In the genomic region with DNA sequence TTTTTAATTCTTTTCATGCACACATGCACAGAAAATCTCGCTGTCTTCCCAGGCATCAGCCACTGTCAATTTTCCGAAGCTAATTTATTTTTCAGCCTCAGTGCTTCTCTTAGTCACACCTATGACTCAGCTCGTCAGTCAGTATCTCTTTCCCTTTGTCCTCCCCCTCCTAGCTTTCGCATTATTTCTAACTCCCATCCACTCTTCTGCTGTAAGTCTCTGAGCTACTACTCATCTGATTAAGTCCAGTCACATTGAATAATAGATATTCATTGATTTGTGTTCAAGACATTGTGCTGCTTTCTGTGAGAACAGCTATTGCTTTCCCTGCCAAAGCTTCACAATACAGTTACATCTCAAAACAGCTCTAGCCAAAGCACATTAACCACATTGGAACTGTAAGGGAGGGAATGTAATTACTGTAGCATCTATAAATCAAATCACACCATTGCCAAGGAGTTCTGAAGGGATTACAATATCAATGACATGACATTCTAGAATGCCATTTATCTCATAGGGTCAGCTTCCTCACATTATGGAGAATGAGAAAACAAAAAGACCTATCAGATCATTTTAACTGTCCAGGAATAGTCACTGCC, we compare ENCODE assay signal across 11 cellular contexts.
A peak's percentile ranks its signal among the peaks of the same experiment; 100 is the strongest.
DNase-seq lines count a peak whose midpoint lies in the region; TF ChIP-seq lines count a peak whose summit lies in the region.
"Had no signal": no experiment of that assay in that cellular context is flagged by ENCODE, and none has a peak within 500 bp of the region (broad histone marks: within the 10 kb centered on the region; RNA-seq: fewer than 3 reads in every experiment).

No MANE protein-coding gene starts in this region.

- H3K4me3 ChIP-seq in choroid plexus epithelial cell (ENCODE audit: low read depth, low read length): no peak overlapping the region

- DNase-seq in DMS53 (lab: John Stamatoyannopoulos, UW) (peak; percentile 69), NCI-H446 (lab: John Stamatoyannopoulos, UW) (peak; percentile 46 to 61), choroid plexus epithelial cell (ENCODE audit: low read depth) (peak; percentile 60), lung microvascular endothelial cell (ENCODE audit: low read depth in 2 of 2) (peak; percentile 1 to 2), germinal center (ENCODE audit: low spot score) (no peak), cerebellar cortex (ENCODE audit: low spot score) (no peak), NCI-H748 treated with DMSO at 0.1 percent for 48 hours (lab: John Stamatoyannopoulos, UW) (no peak)
- no peak for DNase-seq in activated naive CD8-positive, alpha-beta T cell treated with anti-CD3 and anti-CD28 coated beads for 36 hours
- DNase-seq: CD4-positive, alpha-beta memory T cell; NCI-H146; stimulated activated CD4-positive, alpha-beta T cell treated with anti-CD3 and anti-CD28 coated beads, Interleukin-4, amount 100 ng/mL, for 4 hours had no signal

- H3K9me3 Mint-ChIP-seq in activated naive CD8-positive, alpha-beta T cell treated with anti-CD3 and anti-CD28 coated beads for 36 hours: no peaks in the 10 kb centered on the region

- no peaks in the 10 kb centered on the region for H3K27me3 Mint-ChIP-seq in activated naive CD8-positive, alpha-beta T cell treated with anti-CD3 and anti-CD28 coated beads for 36 hours

- TF ChIP-seq CTCF in choroid plexus epithelial cell (conservative IDR thresholded peaks at IDR 0.05; ENCODE audit: low read depth, low read length): no peak

- H3K4me1 Mint-ChIP-seq in activated naive CD8-positive, alpha-beta T cell treated with anti-CD3 and anti-CD28 coated beads for 36 hours: no peaks in the 10 kb centered on the region
- H3K4me1 Mint-ChIP-seq: CD4-positive, alpha-beta memory T cell had no signal

- H3K4me3 Mint-ChIP-seq in activated naive CD8-positive, alpha-beta T cell treated with anti-CD3 and anti-CD28 coated beads for 36 hours: no peak overlapping the region
- H3K4me3 Mint-ChIP-seq: CD4-positive, alpha-beta memory T cell had no signal

- H3K27ac Mint-ChIP-seq in activated naive CD8-positive, alpha-beta T cell treated with anti-CD3 and anti-CD28 coated beads for 36 hours: no peak overlapping the region
- H3K27ac Mint-ChIP-seq: CD4-positive, alpha-beta memory T cell had no signal

- H3K36me3 Mint-ChIP-seq in activated naive CD8-positive, alpha-beta T cell treated with anti-CD3 and anti-CD28 coated beads for 36 hours: no peaks in the 10 kb centered on the region
- H3K36me3 Mint-ChIP-seq: CD4-positive, alpha-beta memory T cell had no signal

Comparison
In these comparisons a context has a peak if more than half of its experiments do, and no peak if none do; other contexts are left out.
1. DNase-seq: peak in DMS53 (single experiment), NCI-H446 (2 of 2), choroid plexus epithelial cell (single experiment) and lung microvascular endothelial cell (2 of 2); none in germinal center (single experiment), cerebellar cortex (single experiment), NCI-H748 treated with DMSO at 0.1 percent for 48 hours (single experiment) and activated naive CD8-positive, alpha-beta T cell treated with anti-CD3 and anti-CD28 coated beads for 36 hours (single experiment).